In genomic region chr20:5714261-5715041, GRCh38 we compare ENCODE assay signal across 8 cellular contexts. TPM values are rescaled to one million over a fixed set of nuclear protein-coding genes. Genes with fewer than 3 reads are reported as not detected.
DNase-seq lines count a peak whose midpoint lies in the region; ATAC-seq and TF ChIP-seq lines count a peak whose summit lies in the region.

No MANE protein-coding gene starts in this region.

- ATAC-seq in HG02885 (IDR thresholded peaks at IDR 0.05; ENCODE audit: poor library complexity, unreplicated experiment) (peak; percentile 51), T-helper 17 cell (peak; percentile 93)

- H3K4me3 ChIP-seq in brain microvascular endothelial cell (ENCODE audit: low read depth, low read length): no peak overlapping the region
- no peak overlapping the region for H3K4me3 ChIP-seq in neural cell (ENCODE audit: low read length)
- H3K4me3 ChIP-seq in foreskin fibroblast (ENCODE audit: low read depth in 1 of 2, low read length in 2 of 2): no peak overlapping the region

- no peak for TF ChIP-seq EP300 in neural cell (conservative IDR thresholded peaks at IDR 0.05; ENCODE audit: poor library complexity, severe bottlenecking)

- H3K9me3 ChIP-seq in T-helper 17 cell (ENCODE audit: control insufficient read depth, low read length, poor library complexity, severe bottlenecking): no peaks in the 10 kb centered on the region
- H3K9me3 ChIP-seq in neural cell (ENCODE audit: low read length): no peaks in the 10 kb centered on the region

- H3K4me2 ChIP-seq in neural cell (ENCODE audit: low read length): no peak overlapping the region

- no peaks in the 10 kb centered on the region for H3K79me2 ChIP-seq in neural cell (replicated peaks; ENCODE audit: insufficient read depth, low read length)

- H3K9ac ChIP-seq in neural cell (ENCODE audit: low read length): no peak overlapping the region

- DNase-seq in T-helper 17 cell (peak; percentile 51 to 74 (median 70)), brain microvascular endothelial cell (peak; percentile 65), foreskin fibroblast (no peak), NCI-H1105 (lab: John Stamatoyannopoulos, UW) (no peak), COLO668 (lab: John Stamatoyannopoulos, UW; ENCODE audit: unreplicated experiment) (no peak), LoVo (ENCODE audit: low spot score) (no peak)

- H3K27me3 ChIP-seq in brain microvascular endothelial cell (replicated peaks) (no peaks in the 10 kb centered on the region), neural cell (ENCODE audit: insufficient read depth, low read depth, low read length) (no peaks in the 10 kb centered on the region)

- H3K27me3 Mint-ChIP-seq in T-helper 17 cell: no peaks in the 10 kb centered on the region

- H3F3A ChIP-seq in neural cell (ENCODE audit: insufficient read depth, low read length, poor library complexity, severe bottlenecking): no peaks in the 10 kb centered on the region

- H3K4me1 Mint-ChIP-seq in T-helper 17 cell: peaks cover 30% of the 10 kb centered on the region

- H3K9me2 ChIP-seq in neural cell (ENCODE audit: insufficient read depth, low read length): no peaks in the 10 kb centered on the region

- H4K20me1 ChIP-seq in neural cell (ENCODE audit: insufficient read depth): no peaks in the 10 kb centered on the region

- no peak overlapping the region for H2AFZ ChIP-seq in neural cell (ENCODE audit: low read depth, low read length)

- no peak for TF ChIP-seq RAD21 in neural cell (conservative IDR thresholded peaks at IDR 0.05)

- no peaks in the 10 kb centered on the region for H3K36me3 Mint-ChIP-seq in T-helper 17 cell (ENCODE audit: low read depth)

- peak overlapping the region; percentile 56 for H3K4me3 Mint-ChIP-seq in T-helper 17 cell

- H3K36me3 ChIP-seq in brain microvascular endothelial cell (replicated peaks) (no peaks in the 10 kb centered on the region), neural cell (ENCODE audit: insufficient read depth, low read length) (no peaks in the 10 kb centered on the region)

- H3K27ac ChIP-seq in brain microvascular endothelial cell (no peak overlapping the region), neural cell (ENCODE audit: low read length) (peak overlapping the region; percentile 40)

- H3K27ac Mint-ChIP-seq in T-helper 17 cell: peak overlapping the region; percentile 97

- TF ChIP-seq CTCF in brain microvascular endothelial cell (IDR thresholded peaks at IDR 0.05; ENCODE audit: low read depth, low read length, missing control alignments): no peak
- TF ChIP-seq CTCF in neural cell (IDR thresholded peaks at IDR 0.05; ENCODE audit: poor library complexity, severe bottlenecking): no peak
- no peak for TF ChIP-seq CTCF in foreskin fibroblast (IDR thresholded peaks at IDR 0.05; ENCODE audit: low read depth, low read length)

- in situ Hi-C loops in brain microvascular endothelial cell (cut with HindIII; ENCODE audit: low pct_ligation_motif_present, low sequenced_read_pairs): no loop called here

TF ChIP-seq in neural cell, 6 proteins besides CTCF, POLR2A, EP300 and RAD21:
- no peak for TF ChIP-seq EZH2 (IDR thresholded peaks at IDR 0.05; ENCODE audit: borderline replicate concordance, insufficient read depth, low read length, poor library complexity, severe bottlenecking)
- TF ChIP-seq TAF1 (IDR thresholded peaks at IDR 0.05; ENCODE audit: low read depth): no peak
- TF ChIP-seq POLR2AphosphoS5 (IDR thresholded peaks at IDR 0.05): no peak
- TF ChIP-seq REST (IDR thresholded peaks at IDR 0.05; ENCODE audit: borderline replicate concordance): no peak
- no peak for TF ChIP-seq MXI1 (conservative IDR thresholded peaks at IDR 0.05; ENCODE audit: poor library complexity, severe bottlenecking)
- no peak for TF ChIP-seq SMC3 (conservative IDR thresholded peaks at IDR 0.05; ENCODE audit: poor library complexity)

RNA-seq across cellular contexts. Expression of gene SHLD1, which starts 35.8 kb away (rescaled TPM):
- total RNA-seq in T-helper 17 cell: 1 to 10 TPM; 9.2 to 9.4 TPM
- 12.4 and 15.3 TPM in 2 replicates for polyA plus RNA-seq in neural cell
- 9.5 and 9.6 TPM in 2 replicates for polyA minus RNA-seq in neural cell

Comparison
In these comparisons a context has a peak if more than half of its experiments do, and no peak if none do; other contexts are left out.
1. DNase-seq: peak in T-helper 17 cell (3 of 3) and brain microvascular endothelial cell (single experiment); none in foreskin fibroblast (0 of 2), NCI-H1105 (single experiment), COLO668 (single experiment) and LoVo (single experiment).